Comparison of ENCODE assay signal across 21 cellular contexts in the genomic region with DNA sequence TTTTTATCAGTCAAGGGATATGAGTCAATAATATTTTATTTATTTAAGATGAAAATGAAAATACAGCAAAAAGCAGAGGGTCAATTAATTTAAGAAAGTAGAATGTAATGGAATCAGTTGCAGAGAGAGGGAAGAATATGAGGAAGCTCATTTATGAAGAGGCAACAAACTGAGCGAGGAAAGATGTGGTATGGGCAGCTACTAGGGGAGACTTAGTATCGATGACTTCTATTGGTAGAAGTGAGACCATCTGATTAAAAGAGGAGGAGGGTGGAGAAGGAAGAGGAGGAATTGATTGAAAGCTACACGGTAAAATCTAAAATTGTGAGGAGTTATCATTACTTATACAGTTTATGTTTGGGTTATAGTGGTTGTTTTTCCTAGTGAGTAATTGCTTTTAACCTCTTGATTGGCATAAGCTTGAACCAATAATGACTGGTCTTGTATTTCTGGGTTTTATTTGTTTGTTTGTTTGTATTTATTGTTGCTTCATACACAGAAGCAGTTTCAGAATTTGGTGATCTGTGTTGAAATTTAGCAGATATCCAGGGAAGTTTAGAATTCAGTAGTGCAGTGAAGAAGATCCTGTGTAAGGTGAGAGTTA.
A peak's percentile ranks its signal among the peaks of the same experiment; 100 is the strongest.
DNase-seq lines count a peak whose midpoint lies in the region; ATAC-seq, FAIRE-seq and TF ChIP-seq lines count a peak whose summit lies in the region.
"Had no signal": no experiment of that assay in that cellular context is flagged by ENCODE, and none has a peak within 500 bp of the region (broad histone marks: within the 10 kb centered on the region; RNA-seq: fewer than 3 reads in every experiment).

No MANE protein-coding gene starts in this region.

- H3K9me3 ChIP-seq in A549 (no peaks in the 10 kb centered on the region), Loucy (ENCODE audit: insufficient read depth, low read depth, low read length) (no peaks in the 10 kb centered on the region)

- intact Hi-C loops in MCF 10A (cut with micrococcal nuclease): loop anchor here (2.0 to 5.0 kb wide), 3 partner anchors 80 to 765 kb away; no protein-coding TSS in a partner anchor

- no peak for TF ChIP-seq EP300 in A549 (IDR thresholded peaks at IDR 0.05)

- peak in 1 of 2 experiments; percentile 13 for DNase-seq in A549 (ENCODE audit: low read depth in 1 of 2, low spot score in 1 of 2)
- DNase-seq in choroid plexus epithelial cell (ENCODE audit: low read depth): peak; percentile 15
- no peak for DNase-seq in MCF 10A (ENCODE audit: unreplicated experiment)
- no peak for DNase-seq in mucosa of gallbladder (ENCODE audit: low spot score)
- DNase-seq in effector memory CD8-positive, alpha-beta T cell: no peak
- no peak for DNase-seq in cerebellar nuclear complex (lab: John Stamatoyannopoulos, UW)
- DNase-seq: AML-193; C1 segment of cervical spinal cord; CD8-positive, alpha-beta T cell; GDM1; H9; MM.1S; NCI-H1436; NCI-H1930; PC-9 had no signal

- 0 out of 2 replicates have a peak overlapping the region, but pooled peaks have one; percentile 19 for H2AFZ ChIP-seq in Loucy (ENCODE audit: low read length)
- H2AFZ ChIP-seq: PC-9 had no signal

- H3K79me2 ChIP-seq in Loucy (ENCODE audit: insufficient read depth, low read length): no peaks in the 10 kb centered on the region

- H3K4me3 Mint-ChIP-seq in MCF 10A (ENCODE audit: unreplicated experiment): no peak overlapping the region
- H3K4me3 Mint-ChIP-seq in effector memory CD8-positive, alpha-beta T cell: no peak overlapping the region
- H3K4me3 Mint-ChIP-seq: CD8-positive, alpha-beta T cell; H9; IgD-negative memory B cell had no signal

- H3K4me3 ChIP-seq in A549: peak overlapping the region; percentile 14; the same call in 1 of the 3 replicates
- H3K4me3 ChIP-seq in Loucy (ENCODE audit: low read length, poor library complexity, severe bottlenecking): no peak overlapping the region
- no peak overlapping the region for H3K4me3 ChIP-seq in choroid plexus epithelial cell (ENCODE audit: low read depth, low read length)
- H3K4me3 ChIP-seq: PC-9 had no signal

- H3K4me1 ChIP-seq in A549 (no peaks in the 10 kb centered on the region), Loucy (ENCODE audit: insufficient read depth, low read length, poor library complexity, severe bottlenecking) (no peaks in the 10 kb centered on the region)

- FAIRE-seq in A549 (lab: Jason Lieb, UNC): no peak

- POLR2A ChIA-PET in A549 (lab: Yijun Ruan, JAX): no interaction called here
- POLR2A ChIA-PET in MCF 10A (lab: Yijun Ruan, JAX): interaction anchor here (0.8 kb wide), 1 partner anchor 20 kb away, joined by 4 read pairs; no protein-coding TSS in a partner anchor

- H3K4me1 Mint-ChIP-seq in MCF 10A (ENCODE audit: insufficient read depth, unreplicated experiment): no peaks in the 10 kb centered on the region
- H3K4me1 Mint-ChIP-seq in effector memory CD8-positive, alpha-beta T cell (ENCODE audit: low read depth in 2 of 2): no peaks in the 10 kb centered on the region
- H3K4me1 Mint-ChIP-seq: H9, IgD-negative memory B cell had no signal

- H3K4me2 ChIP-seq in A549 (peak overlapping the region; percentile 51), Loucy (ENCODE audit: low read depth, low read length, poor library complexity, severe bottlenecking) (no peak overlapping the region)
- H3K4me2 ChIP-seq: PC-9 had no signal

- CTCF ChIA-PET in A549 (lab: Yijun Ruan, JAX): interaction anchor here (0.7 to 2.4 kb wide), 8 partner anchors 25 to 710 kb away, joined by 3 to 12 read pairs (median 4); no protein-coding TSS in a partner anchor
- CTCF ChIA-PET in MCF 10A (lab: Yijun Ruan, JAX): interaction anchor here (0.5 to 1.5 kb wide), 5 partner anchors 104 to 787 kb away, joined by 3 to 5 read pairs (median 4); no protein-coding TSS in a partner anchor

- 16% methylated on average over 3 of the region's 3 CpGs for WGBS in A549 (ENCODE audit: missing lambda C conversion rate)

- H3K36me3 Mint-ChIP-seq in MCF 10A (ENCODE audit: insufficient read depth, unreplicated experiment): no peaks in the 10 kb centered on the region
- no peaks in the 10 kb centered on the region for H3K36me3 Mint-ChIP-seq in effector memory CD8-positive, alpha-beta T cell (ENCODE audit: insufficient read depth)
- H3K36me3 Mint-ChIP-seq: CD8-positive, alpha-beta T cell; IgD-negative memory B cell had no signal

- no peaks in the 10 kb centered on the region for H3K27me3 ChIP-seq in Loucy (ENCODE audit: insufficient read depth, low read length, poor library complexity, severe bottlenecking)

- TF ChIP-seq POLR2A in A549 (IDR thresholded peaks at IDR 0.05; ENCODE audit: low read length): no peak

- H3K9me2 ChIP-seq in Loucy (replicated peaks; ENCODE audit: low read depth, low read length): no peaks in the 10 kb centered on the region

- H3F3A ChIP-seq in Loucy (ENCODE audit: low read depth): no peaks in the 10 kb centered on the region

- H3K27ac Mint-ChIP-seq in MCF 10A (ENCODE audit: low read depth, unreplicated experiment): no peak overlapping the region
- no peak overlapping the region for H3K27ac Mint-ChIP-seq in effector memory CD8-positive, alpha-beta T cell
- H3K27ac Mint-ChIP-seq: CD8-positive, alpha-beta T cell; H9; IgD-negative memory B cell had no signal

- H3K27me3 Mint-ChIP-seq in MCF 10A (ENCODE audit: insufficient read depth, unreplicated experiment): no peaks in the 10 kb centered on the region
- H3K27me3 Mint-ChIP-seq in effector memory CD8-positive, alpha-beta T cell: no peaks in the 10 kb centered on the region
- H3K27me3 Mint-ChIP-seq: IgD-negative memory B cell had no signal

- TF ChIP-seq RAD21 in A549 (conservative IDR thresholded peaks at IDR 0.05 in 1 of 2, IDR thresholded peaks at IDR 0.05 in 1 of 2): no peak

- H4K20me1 ChIP-seq in Loucy (ENCODE audit: insufficient read depth, low read length, poor library complexity, severe bottlenecking): no peaks in the 10 kb centered on the region

- TF ChIP-seq CTCF in A549 (IDR thresholded peaks at IDR 0.05): no peak
- TF ChIP-seq CTCF in Loucy (conservative IDR thresholded peaks at IDR 0.05; ENCODE audit: low read length): no peak
- TF ChIP-seq CTCF in choroid plexus epithelial cell (conservative IDR thresholded peaks at IDR 0.05; ENCODE audit: low read depth, low read length): no peak
- TF ChIP-seq CTCF in MCF 10A (IDR thresholded peaks at IDR 0.05; ENCODE audit: unreplicated experiment): no peak

- H3K36me3 ChIP-seq in Loucy (ENCODE audit: insufficient read depth, low read length): no peaks in the 10 kb centered on the region

- H3K9ac ChIP-seq in Loucy (ENCODE audit: low read depth, low read length, poor library complexity, severe bottlenecking): no peak overlapping the region

- BruUV-seq in MCF 10A (replicated peaks; lab: Mats Ljungman, UMichigan): no TSS peak

- H3K9me3 Mint-ChIP-seq in MCF 10A (ENCODE audit: unreplicated experiment): no peaks in the 10 kb centered on the region
- H3K9me3 Mint-ChIP-seq in effector memory CD8-positive, alpha-beta T cell: peaks cover 0 to 1% of the 10 kb centered on the region in 2 donors
- H3K9me3 Mint-ChIP-seq: CD8-positive, alpha-beta T cell; H9; IgD-negative memory B cell had no signal

- no peak overlapping the region; a peak in 1 of 6 replicates for H3K27ac ChIP-seq in A549
- H3K27ac ChIP-seq: 22Rv1, PC-9, RWPE1 had no signal

- ATAC-seq in A549: peak in 1 of 2 experiments; percentile 77; a peak in 3 of 6 replicates
- no peak for ATAC-seq in effector memory CD8-positive, alpha-beta T cell (replicated peaks)
- ATAC-seq: CD8-positive, alpha-beta T cell; SK-N-SH treated with all-trans-retinoic acid at 6 μM for 48 hours had no signal

TF ChIP-seq in A549, 52 proteins besides CTCF, POLR2A, EP300 and RAD21 (continues in another document):
- TF ChIP-seq HOXB5 (CRISPR knock-in tag; IDR thresholded peaks at IDR 0.05): no peak
- TF ChIP-seq FOSB (CRISPR knock-in tag; IDR thresholded peaks at IDR 0.05): no peak
- TF ChIP-seq SREBF2 (IDR thresholded peaks at IDR 0.05): no peak
- TF ChIP-seq MAZ (IDR thresholded peaks at IDR 0.05; ENCODE audit: borderline replicate concordance, low read depth, low read length): no peak
- no peak for TF ChIP-seq SMC3 (IDR thresholded peaks at IDR 0.05)
- TF ChIP-seq PHF8 (IDR thresholded peaks at IDR 0.05; ENCODE audit: borderline replicate concordance, low read depth): no peak
- TF ChIP-seq HOXA7 (CRISPR knock-in tag; IDR thresholded peaks at IDR 0.05): no peak
- TF ChIP-seq, protein P1, sequence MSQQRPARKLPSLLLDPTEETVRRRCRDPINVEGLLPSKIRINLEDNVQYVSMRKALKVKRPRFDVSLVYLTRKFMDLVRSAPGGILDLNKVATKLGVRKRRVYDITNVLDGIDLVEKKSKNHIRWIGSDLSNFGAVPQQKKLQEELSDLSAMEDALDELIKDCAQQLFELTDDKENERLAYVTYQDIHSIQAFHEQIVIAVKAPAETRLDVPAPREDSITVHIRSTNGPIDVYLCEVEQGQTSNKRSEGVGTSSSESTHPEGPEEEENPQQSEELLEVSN (IDR thresholded peaks at IDR 0.05; ENCODE audit: borderline replicate concordance, low read depth): no peak
- TF ChIP-seq KDM1A (IDR thresholded peaks at IDR 0.05; ENCODE audit: low read depth): no peak

TF ChIP-seq in PFSK-1, 5 proteins besides CTCF, POLR2A, EP300 and RAD21:
- TF ChIP-seq TAF1 (IDR thresholded peaks at IDR 0.05; ENCODE audit: borderline replicate concordance, insufficient read depth, low read length): 0 out of 2 replicates have a peak, but pooled peaks have one; percentile 12
- TF ChIP-seq FOXP2 (optimal IDR thresholded peaks at IDR 0.05; ENCODE audit: borderline replicate concordance, extremely low read depth, extremely low read length, insufficient read depth): no peak
